27 cellular contexts compared by ENCODE assay signal in genomic region chr9:18534611-18535010, GRCh38.
"Had no signal": no experiment of that assay in that cellular context is flagged by ENCODE, and none has a peak within 500 bp of the region (broad histone marks: within the 10 kb centered on the region; RNA-seq: fewer than 3 reads in every experiment).

No MANE protein-coding gene starts in this region.

- H3K4me1 Mint-ChIP-seq: endodermal cell had no signal

- H3K27ac ChIP-seq: colonic mucosa, coronary artery, dorsolateral prefrontal cortex, epithelial cell of prostate, esophagus muscularis mucosa, esophagus squamous epithelium, foreskin keratinocyte, gastrocnemius medialis, gastroesophageal sphincter, heart left ventricle, heart right ventricle, hepatocyte had no signal

- H3K4me1 ChIP-seq: colonic mucosa, esophagus squamous epithelium, foreskin keratinocyte, gastrocnemius medialis, heart left ventricle had no signal

- H3K27ac Mint-ChIP-seq: dendritic cell treated with granulocyte-macrophage colony-stimulating factor and Interleukin-4, amounts not matched to agents 40 ng/mL and 50 ng/mL, for 4 days; effector memory CD8-positive, alpha-beta T cell; endodermal cell had no signal

- H3K4me3 Mint-ChIP-seq: dendritic cell treated with granulocyte-macrophage colony-stimulating factor and Interleukin-4, amounts not matched to agents 40 ng/mL and 50 ng/mL, for 4 days; effector memory CD8-positive, alpha-beta T cell; endodermal cell had no signal

- H3K9me3 ChIP-seq: gastrocnemius medialis had no signal

- H3K4me3 ChIP-seq: colonic mucosa, coronary artery, dorsolateral prefrontal cortex, esophagus muscularis mucosa, esophagus squamous epithelium, gastrocnemius medialis, gastroesophageal sphincter, heart left ventricle, heart right ventricle, hepatocyte had no signal

- ATAC-seq: effector memory CD8-positive, alpha-beta T cell; esophagus mucosa; foreskin keratinocyte; gastrocnemius medialis; gastroesophageal sphincter; heart left ventricle; heart right ventricle had no signal

- H3K36me3 ChIP-seq: colonic mucosa, gastrocnemius medialis, heart left ventricle had no signal

- DNase-seq: colonic mucosa; cortex of kidney; dermis blood vessel endothelial cell; dorsolateral prefrontal cortex; effector CD4-positive, alpha-beta T cell; effector CD8-positive, alpha-beta T cell; effector memory CD4-positive, alpha-beta T cell; effector memory CD8-positive, alpha-beta T cell; endodermal cell; erythroblast; esophagus squamous epithelium; foreskin fibroblast; foreskin keratinocyte; foreskin melanocyte; gastrocnemius medialis; glutamatergic neuron; head of caudate nucleus; heart left ventricle; heart right ventricle; hippocampal formation had no signal

- H3K27me3 Mint-ChIP-seq: dendritic cell treated with granulocyte-macrophage colony-stimulating factor and Interleukin-4, amounts not matched to agents 40 ng/mL and 50 ng/mL, for 4 days; effector memory CD8-positive, alpha-beta T cell had no signal
